In the genomic region with DNA sequence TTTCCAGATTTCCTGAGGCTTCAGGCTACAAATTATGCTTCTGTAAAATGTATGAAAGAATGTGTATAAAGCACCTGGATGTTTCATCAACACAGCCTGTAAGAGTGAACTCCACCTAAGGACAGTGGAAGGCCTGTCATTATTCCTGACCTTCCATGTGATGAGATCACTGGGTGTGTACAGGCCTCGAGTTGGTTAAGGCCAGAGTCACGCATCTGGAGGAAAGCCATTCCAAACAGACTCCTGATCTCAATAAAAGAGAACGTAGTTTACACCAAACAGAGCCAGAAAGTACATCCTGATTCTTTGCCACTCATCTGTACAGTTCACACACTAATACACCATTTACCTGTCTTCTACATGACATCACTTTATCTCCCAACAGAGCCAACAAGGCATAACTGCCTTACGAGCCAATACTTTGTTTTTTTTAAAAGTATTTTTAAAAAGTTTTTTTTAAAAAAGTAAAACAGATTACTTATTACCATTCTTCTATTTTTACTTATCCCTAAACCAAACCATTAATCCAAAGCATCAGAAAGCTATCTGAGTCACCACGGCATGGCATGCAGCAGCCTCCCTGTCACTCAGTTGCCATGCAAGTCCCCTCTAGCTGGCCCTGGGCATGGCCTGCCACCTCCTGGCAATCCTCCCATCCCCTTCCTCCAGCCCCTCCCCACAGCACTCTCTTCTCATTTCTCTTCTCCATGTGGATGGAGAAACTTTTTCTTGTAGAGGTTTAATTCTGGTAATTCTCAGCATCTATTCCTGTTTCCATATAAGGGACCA, we compare ENCODE assay signal across 12 cellular contexts.
DNase-seq lines count a peak whose midpoint lies in the region; ATAC-seq and TF ChIP-seq lines count a peak whose summit lies in the region.
"Had no signal": no experiment of that assay in that cellular context is flagged by ENCODE, and none has a peak within 500 bp of the region (broad histone marks: within the 10 kb centered on the region; RNA-seq: fewer than 3 reads in every experiment).

No MANE protein-coding gene starts in this region.

- intact Hi-C loops in adrenal gland (cut with DNase I), result no loop called here

- H3K4me1 ChIP-seq in adrenal gland (replicated peaks in 1 of 2) (peaks cover 16 to 34% of the 10 kb centered on the region in 2 donors), rectal smooth muscle tissue (ENCODE audit: control insufficient read depth, insufficient read depth, low read length) (peaks cover 7% of the 10 kb centered on the region)

- H3K27ac ChIP-seq in adrenal gland (peak overlapping the region in 3 of 5 donors; percentile 30 to 69 (median 67)), rectal smooth muscle tissue (ENCODE audit: low read depth, low read length) (peak overlapping the region; percentile 50)
- H3K27ac ChIP-seq: ovary had no signal

- 28 to 54% (median 32%) methylated on average over 5 of the region's 5 CpGs for WGBS in adrenal gland, 4 donors

- DNase-seq in GM03348 (ENCODE audit: low spot score) (peak; percentile 76), adrenal gland (peak; percentile 46 to 77 (median 69)), foreskin fibroblast (peak; percentile 76 to 92), immature natural killer cell (no peak), NOMO-1 (lab: John Stamatoyannopoulos, UW; ENCODE audit: unreplicated experiment in 2 of 2) (no peak), MV-4-11 (lab: John Stamatoyannopoulos, UW) (no peak)
- DNase-seq: activated gamma-delta T cell treated with Interleukin-2 at 50 U/mL for 16 hours, hypothalamus, NCI-H774, ovary had no signal

- H3K36me3 ChIP-seq in adrenal gland (replicated peaks in 1 of 2) (peaks cover 0 to 40% of the 10 kb centered on the region in 2 donors), rectal smooth muscle tissue (ENCODE audit: control insufficient read depth, insufficient read depth, low read length) (peaks cover 27% of the 10 kb centered on the region)
- H3K36me3 ChIP-seq: ovary had no signal

- TF ChIP-seq CTCF in adrenal gland (IDR thresholded peaks at IDR 0.05) (no peak), foreskin fibroblast (IDR thresholded peaks at IDR 0.05; ENCODE audit: low read depth, low read length) (no peak)

- no peaks in the 10 kb centered on the region for H3K4me1 Mint-ChIP-seq in immature natural killer cell

- no peak for TF ChIP-seq POLR2A in adrenal gland (IDR thresholded peaks at IDR 0.05)

- no peak overlapping the region for H3K27ac Mint-ChIP-seq in immature natural killer cell

- no peak overlapping the region for H3K9ac ChIP-seq in rectal smooth muscle tissue (ENCODE audit: low read length)

- H3K36me3 Mint-ChIP-seq in immature natural killer cell, result peaks cover 16 to 49% (median 20%) of the 10 kb centered on the region in 3 donors

- no peaks in the 10 kb centered on the region for H3K27me3 ChIP-seq in adrenal gland
- H3K27me3 ChIP-seq in rectal smooth muscle tissue (ENCODE audit: control insufficient read depth, insufficient read depth, low read length), result no peaks in the 10 kb centered on the region
- H3K27me3 ChIP-seq: ovary had no signal

- H3K4me3 Mint-ChIP-seq in immature natural killer cell, result no peak overlapping the region

- H3K4me3 ChIP-seq in adrenal gland, result no peak overlapping the region
- no peak overlapping the region for H3K4me3 ChIP-seq in foreskin fibroblast (ENCODE audit: low read depth in 1 of 2, low read length in 2 of 2)
- H3K4me3 ChIP-seq in rectal smooth muscle tissue (ENCODE audit: low read length), result no peak overlapping the region
- H3K4me3 ChIP-seq: ovary had no signal

- H3K9me3 Mint-ChIP-seq in immature natural killer cell, result no peaks in the 10 kb centered on the region

- H3K9me3 ChIP-seq in adrenal gland (replicated peaks in 1 of 3), result no peaks in the 10 kb centered on the region
- H3K9me3 ChIP-seq: ovary had no signal

- no peak for ATAC-seq in HG02759 (IDR thresholded peaks at IDR 0.05; ENCODE audit: unreplicated experiment)

- peaks cover 0 to 3% (median 0%) of the 10 kb centered on the region in 3 donors for H3K27me3 Mint-ChIP-seq in immature natural killer cell (ENCODE audit: low read depth in 3 of 3)

Comparison
In these comparisons a context has a peak if more than half of its experiments do, and no peak if none do; other contexts are left out.
1. DNase-seq: peak in GM03348 (single experiment), adrenal gland (7 of 7) and foreskin fibroblast (2 of 2); none in immature natural killer cell (0 of 3), NOMO-1 (0 of 2) and MV-4-11 (single experiment).